In genomic region chr2:216081487-216082387, GRCh38 we compare ENCODE assay signal across 8 cellular contexts. TPM values are rescaled to one million over a fixed set of nuclear protein-coding genes. Genes with fewer than 3 reads are reported as not detected.
DNase-seq lines count a peak whose midpoint lies in the region; ATAC-seq and TF ChIP-seq lines count a peak whose summit lies in the region.

PECR (minus strand) TSS chr2:216081809; CDS start chr2:216081741, 68 bp downstream.
TMEM169 (plus strand) TSS chr2:216081919; CDS start chr2:216095964, 14,045 bp downstream.

- intact Hi-C loops in activated CD4-positive, alpha-beta T cell treated with anti-CD3 and anti-CD28 coated beads for 36 hours (cut with DNase I, micrococcal nuclease) = loop anchor here (1.0 to 5.0 kb wide), 4 partner anchors 27 to 417 kb away; partner anchors contain the start of genes XRCC5 (in 2 of the 2) and RPL37A (in 1 of the 2)

- DNase-seq in AG08395 (ENCODE audit: low spot score) = peak; percentile 94
- DNase-seq in NCI-H345 (lab: John Stamatoyannopoulos, UW) = peak; percentile 90
- peak; percentile 89 for DNase-seq in activated CD4-positive, alpha-beta T cell treated with anti-CD3 and anti-CD28 coated beads for 36 hours
- peak; percentile 47 for DNase-seq in choroid plexus epithelial cell (ENCODE audit: low read depth)
- peak; percentile 94 for DNase-seq in left kidney (ENCODE audit: low read depth, low spot score)
- peak; percentile 75 for DNase-seq in stimulated activated CD4-positive, alpha-beta T cell treated with anti-CD3 and anti-CD28 coated beads, Interleukin-1b, Interleukin-23, amount 100 ng/mL, for 48 hours

- H3K9me3 Mint-ChIP-seq in activated CD4-positive, alpha-beta T cell treated with anti-CD3 and anti-CD28 coated beads for 36 hours (ENCODE audit: low read depth) = no peaks in the 10 kb centered on the region

- POLR2A ChIA-PET in activated CD4-positive, alpha-beta T cell treated with anti-CD3 and anti-CD28 coated beads for 36 hours (lab: Charles Lee) = interaction anchor here (1.1 kb wide), 2 partner anchors 26 to 29 kb away, joined by 3 to 4 read pairs; no protein-coding TSS in a partner anchor

- ATAC-seq in GM18907 (IDR thresholded peaks at IDR 0.05; ENCODE audit: unreplicated experiment) (peak; percentile 94), HG03103 (IDR thresholded peaks at IDR 0.05; ENCODE audit: low read depth, unreplicated experiment) (peak; percentile 90)
- ATAC-seq in activated CD4-positive, alpha-beta T cell treated with anti-CD3 and anti-CD28 coated beads for 36 hours = peak; percentile 93

- H3K27me3 Mint-ChIP-seq in activated CD4-positive, alpha-beta T cell treated with anti-CD3 and anti-CD28 coated beads for 36 hours = no peaks in the 10 kb centered on the region

- TF ChIP-seq CTCF in choroid plexus epithelial cell (conservative IDR thresholded peaks at IDR 0.05; ENCODE audit: low read depth, low read length) = no peak

- peak within 1 kb of the TSS; percentile 81 for H3K27ac Mint-ChIP-seq in activated CD4-positive, alpha-beta T cell treated with anti-CD3 and anti-CD28 coated beads for 36 hours

- peak within 1 kb of the TSS; percentile 73 for H3K4me3 ChIP-seq in choroid plexus epithelial cell (ENCODE audit: low read depth, low read length)

- peak within 1 kb of the TSS; percentile 81 for H3K4me3 Mint-ChIP-seq in activated CD4-positive, alpha-beta T cell treated with anti-CD3 and anti-CD28 coated beads for 36 hours

- H3K36me3 Mint-ChIP-seq in activated CD4-positive, alpha-beta T cell treated with anti-CD3 and anti-CD28 coated beads for 36 hours (ENCODE audit: low read depth) = peaks cover 2% of the 10 kb centered on the region

- CTCF ChIA-PET in activated CD4-positive, alpha-beta T cell treated with anti-CD3 and anti-CD28 coated beads for 36 hours (lab: Charles Lee) = interaction anchor here (0.5 to 6.3 kb wide), 13 partner anchors 11 to 332 kb away, joined by 3 to 48 read pairs (median 4); partner anchors contain the start of gene XRCC5

- peaks cover 60% of the 10 kb centered on the region for H3K4me1 Mint-ChIP-seq in activated CD4-positive, alpha-beta T cell treated with anti-CD3 and anti-CD28 coated beads for 36 hours

RNA-seq across cellular contexts. Expression of gene PECR, which starts in this region (rescaled TPM):
- 10 to 100 TPM; 17.0 to 20.8 TPM for total RNA-seq in activated CD4-positive, alpha-beta T cell treated with anti-CD3 and anti-CD28 coated beads for 36 hours

RNA-seq across cellular contexts. Expression of gene TMEM169, which starts in this region (rescaled TPM):
- total RNA-seq in activated CD4-positive, alpha-beta T cell treated with anti-CD3 and anti-CD28 coated beads for 36 hours = 1 to 10 TPM; 1.6 to 1.8 TPM

Comparison
In these comparisons a context has a peak if more than half of its experiments do, and no peak if none do; other contexts are left out.
1. Peak in every context shown above with its lines: DNase-seq, ATAC-seq and H3K4me3 ChIP-seq.